1 cellular context compared by ENCODE assay signal in genomic region chr12:107760817-107761501, GRCh38.
TF ChIP-seq lines count a peak whose summit lies in the region.

TSS of gene PRDM4 (minus strand) at chr12:107761137. CDS start at chr12:107760515, 622 bp downstream.

TF ChIP-seq in HepG2, 621 proteins besides CTCF, POLR2A, EP300 and RAD21 (continued from another document):
- TF ChIP-seq TRAFD1 (CRISPR knock-in tag; IDR thresholded peaks at IDR 0.05; ENCODE audit: borderline replicate concordance) (no peak), MEIS2 (CRISPR knock-in tag; IDR thresholded peaks at IDR 0.05) (peak; percentile 43; the same call in 1 of the 2 replicates), RFX3 (CRISPR knock-in tag; IDR thresholded peaks at IDR 0.05) (peak; percentile 91), PATZ1 (CRISPR knock-in tag; IDR thresholded peaks at IDR 0.05) (peak; percentile 76), XRCC5 (optimal IDR thresholded peaks at IDR 0.05; ENCODE audit: low read length) (peak; percentile 95), SALL2 (CRISPR knock-in tag; IDR thresholded peaks at IDR 0.05) (no peak), KLF16 (CRISPR knock-in tag; IDR thresholded peaks at IDR 0.05) (peak in 1 of 2 experiments; percentile 50; a peak in 1 of 4 replicates), ZNF747 (CRISPR knock-in tag; IDR thresholded peaks at IDR 0.05; ENCODE audit: borderline replicate concordance) (no peak), SP4 (CRISPR knock-in tag; IDR thresholded peaks at IDR 0.05) (peak; percentile 87), ZNF83 (CRISPR knock-in tag; IDR thresholded peaks at IDR 0.05; ENCODE audit: borderline replicate concordance) (peak; percentile 40; the same call in 1 of the 2 replicates), ZNF546 (CRISPR knock-in tag; conservative IDR thresholded peaks at IDR 0.05) (no peak; the same call in 1 of the 2 replicates), HNRNPLL (IDR thresholded peaks at IDR 0.05; ENCODE audit: low read depth, low read length, poor library complexity, severe bottlenecking) (peak; percentile 94), MAFK (conservative IDR thresholded peaks at IDR 0.05 in 1 of 2, IDR thresholded peaks at IDR 0.05 in 1 of 2; ENCODE audit: low read length in 2 of 2) (0 out of 4 replicates have a peak, but pooled peaks of 1 of the 2 experiments have one; percentile 13), ZNF768 (CRISPR knock-in tag; IDR thresholded peaks at IDR 0.05) (peak; percentile 49; the same call in 1 of the 2 replicates), MAFF (IDR thresholded peaks at IDR 0.05; ENCODE audit: low read depth, low read length) (peak; percentile 6; the same call in 1 of the 2 replicates), ZNF766 (CRISPR knock-in tag; IDR thresholded peaks at IDR 0.05; ENCODE audit: borderline replicate concordance) (peak; percentile 71; the same call in 1 of the 2 replicates), TEAD3 (CRISPR knock-in tag; optimal IDR thresholded peaks at IDR 0.05; ENCODE audit: borderline replicate concordance) (peak; percentile 36), ZNF549 (CRISPR knock-in tag; IDR thresholded peaks at IDR 0.05) (no peak), PAWR (CRISPR knock-in tag; IDR thresholded peaks at IDR 0.05; ENCODE audit: borderline replicate concordance) (no peak)
